16 cellular contexts compared by ENCODE assay signal in genomic region chr15:77025066-77025435, GRCh38. TPM values are rescaled to one million over a fixed set of nuclear protein-coding genes. Genes with fewer than 3 reads are reported as not detected.
DNase-seq lines count a peak whose midpoint lies in the region; ATAC-seq, FAIRE-seq and TF ChIP-seq lines count a peak whose summit lies in the region.
"Had no signal": no experiment of that assay in that cellular context is flagged by ENCODE, and none has a peak within 500 bp of the region (broad histone marks: within the 10 kb centered on the region; RNA-seq: fewer than 3 reads in every experiment).

No MANE protein-coding gene starts in this region.

- H3K4me3 ChIP-seq in right atrium auricular region, result no peak overlapping the region
- H3K4me3 ChIP-seq: breast epithelium, left lung had no signal

- intact Hi-C loops in Right ventricle myocardium inferior (cut with DNase I), result loop anchor here (2.0 kb wide), 1 partner anchor 518 kb away; no protein-coding TSS in a partner anchor

- peak overlapping the region; percentile 21 for H3K27ac Mint-ChIP-seq in T-helper 17 cell
- H3K27ac Mint-ChIP-seq: progenitor cell of endocrine pancreas had no signal

- no peak for TF ChIP-seq CTCF in right atrium auricular region (IDR thresholded peaks at IDR 0.05)

- H3K4me1 ChIP-seq in right atrium auricular region, result peaks cover 0 to 21% of the 10 kb centered on the region in 2 donors
- H3K4me1 ChIP-seq: breast epithelium had no signal

- H3K27me3 Mint-ChIP-seq in T-helper 17 cell, result no peaks in the 10 kb centered on the region

- peaks cover 2% of the 10 kb centered on the region for H3K36me3 Mint-ChIP-seq in T-helper 17 cell (ENCODE audit: low read depth)

- no peak overlapping the region for H3K4me3 Mint-ChIP-seq in T-helper 17 cell

- no peaks in the 10 kb centered on the region for H3K27me3 ChIP-seq in right atrium auricular region
- H3K27me3 ChIP-seq: breast epithelium, left lung had no signal

- H3K36me3 ChIP-seq in right atrium auricular region, result no peaks in the 10 kb centered on the region
- H3K36me3 ChIP-seq: breast epithelium had no signal

- DNase-seq in Right ventricle myocardium inferior (ENCODE audit: missing footprints), result peak; percentile 15
- DNase-seq in right atrium auricular region (ENCODE audit: low spot score), result no peak
- DNase-seq in T-helper 17 cell, result no peak
- peak; percentile 46 for DNase-seq in ecto neural progenitor cell (ENCODE audit: low spot score)
- DNase-seq in stimulated activated CD8-positive, alpha-beta memory T cell treated with anti-CD3 and anti-CD28 coated beads, Interleukin-4, amount 100 ng/mL, for 48 hours, result peak; percentile 17
- DNase-seq in RCC 7860 (ENCODE audit: low spot score), result no peak
- no peak for DNase-seq in NCI-H524 (lab: John Stamatoyannopoulos, UW)
- DNase-seq: activated gamma-delta T cell; effector CD8-positive, alpha-beta T cell; NCI-H226; SHP77 treated with DMSO at 0.1 percent for 48 hours had no signal

- H3K27ac ChIP-seq in right atrium auricular region, result no peak overlapping the region
- H3K27ac ChIP-seq: breast epithelium, KMS-11, left lung had no signal

- ATAC-seq in Right ventricle myocardium inferior, result no peak
- no peak for ATAC-seq in T-helper 17 cell
- ATAC-seq in SK-N-SH treated with all-trans-retinoic acid at 6 μM for 48 hours, result no peak

- FAIRE-seq in RCC 7860 (lab: Jason Lieb, UNC), result no peak

- H3K9me3 ChIP-seq in right atrium auricular region, result no peaks in the 10 kb centered on the region
- no peaks in the 10 kb centered on the region for H3K9me3 ChIP-seq in T-helper 17 cell (ENCODE audit: control insufficient read depth, low read length, poor library complexity, severe bottlenecking)
- H3K9me3 ChIP-seq: breast epithelium, left lung had no signal

- H3K4me1 Mint-ChIP-seq in T-helper 17 cell, result peaks cover 38% of the 10 kb centered on the region

TF ChIP-seq in SK-N-SH treated with all-trans-retinoic acid at 6 μM for 48 hours, 23 proteins besides CTCF, POLR2A, EP300 and RAD21:
- no peak for TF ChIP-seq OSR1 (CRISPR knock-in tag; IDR thresholded peaks at IDR 0.05)
- no peak for TF ChIP-seq PPARA (CRISPR knock-in tag; IDR thresholded peaks at IDR 0.05; ENCODE audit: borderline replicate concordance)
- no peak for TF ChIP-seq PATZ1 (CRISPR knock-in tag; IDR thresholded peaks at IDR 0.05; ENCODE audit: borderline replicate concordance)
- no peak for TF ChIP-seq TSHZ2 (CRISPR knock-in tag; IDR thresholded peaks at IDR 0.05)
- no peak for TF ChIP-seq BACH2 (CRISPR knock-in tag; IDR thresholded peaks at IDR 0.05; ENCODE audit: borderline replicate concordance)
- no peak for TF ChIP-seq TOX (CRISPR knock-in tag; IDR thresholded peaks at IDR 0.05; ENCODE audit: borderline replicate concordance)
- TF ChIP-seq SNAI2 (CRISPR knock-in tag; IDR thresholded peaks at IDR 0.05), result no peak
- TF ChIP-seq CSRNP3 (CRISPR knock-in tag; IDR thresholded peaks at IDR 0.05), result no peak
- TF ChIP-seq ARNTL (CRISPR knock-in tag; IDR thresholded peaks at IDR 0.05; ENCODE audit: borderline replicate concordance, low read depth), result no peak
- TF ChIP-seq CREB5 (CRISPR knock-in tag; IDR thresholded peaks at IDR 0.05; ENCODE audit: low read depth), result no peak
- TF ChIP-seq CSDC2 (CRISPR knock-in tag; IDR thresholded peaks at IDR 0.05), result no peak
- TF ChIP-seq ZFP30 (CRISPR knock-in tag; IDR thresholded peaks at IDR 0.05), result no peak

RNA-seq across cellular contexts. Expression of gene PSTPIP1, which starts 30.1 kb away (rescaled TPM):
- total RNA-seq in Right ventricle myocardium inferior, result 4.5 TPM
- 1 to 10 TPM; 1.9 to 2.3 TPM for total RNA-seq in right atrium auricular region
- 100 to 1,000 TPM; 115 to 129 TPM for total RNA-seq in T-helper 17 cell
- total RNA-seq: progenitor cell of endocrine pancreas had no signal

RNA-seq across cellular contexts. Expression of gene TSPAN3, which starts 45.9 kb away (rescaled TPM):
- total RNA-seq in Right ventricle myocardium inferior (98.3 TPM), right atrium auricular region (100 to 1,000 TPM; 191 to 361 TPM), T-helper 17 cell (10 to 100 TPM; 10.6 to 11.0 TPM)

Comparison
In these comparisons a context has a peak if more than half of its experiments do, and no peak if none do; other contexts are left out.
1. DNase-seq: peak in Right ventricle myocardium inferior (single experiment), ecto neural progenitor cell (single experiment) and stimulated activated CD8-positive, alpha-beta memory T cell treated with anti-CD3 and anti-CD28 coated beads, Interleukin-4, amount 100 ng/mL, for 48 hours (single experiment); none in right atrium auricular region (single experiment), T-helper 17 cell (0 of 3), RCC 7860 (single experiment) and NCI-H524 (0 of 2).
2. RNA of gene PSTPIP1, which starts 30.1 kb away (total RNA-seq): 115 to 129 TPM in T-helper 17 cell; 4.5 TPM in Right ventricle myocardium inferior (single experiment) and 1.9 to 2.3 TPM in right atrium auricular region; every median in the first group is over 10 times any median in the second.